19 cellular contexts compared by ENCODE assay signal in the genomic region with DNA sequence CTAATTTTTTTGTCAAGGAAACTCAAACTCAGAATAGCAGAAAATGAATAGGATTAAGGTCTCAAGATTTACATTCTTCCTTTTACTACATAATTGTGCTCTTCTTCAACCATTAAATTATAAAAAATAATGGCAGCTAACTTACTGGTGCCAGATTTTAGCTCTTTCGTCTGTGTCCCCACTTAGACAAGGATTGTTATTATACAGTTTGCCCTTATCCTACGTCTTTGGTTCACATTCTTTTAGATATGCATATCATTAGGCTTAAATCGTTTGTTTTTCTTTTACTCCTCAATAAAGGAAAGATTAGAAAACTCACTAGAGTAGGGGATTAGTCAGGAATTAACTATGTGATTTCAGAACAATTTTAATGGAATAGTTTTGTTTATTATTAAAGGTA.
A peak's percentile ranks its signal among the peaks of the same experiment; 100 is the strongest.
DNase-seq lines count a peak whose midpoint lies in the region; ATAC-seq and TF ChIP-seq lines count a peak whose summit lies in the region.
"Had no signal": no experiment of that assay in that cellular context is flagged by ENCODE, and none has a peak within 500 bp of the region (broad histone marks: within the 10 kb centered on the region; RNA-seq: fewer than 3 reads in every experiment).

No MANE protein-coding gene starts in this region.

- ATAC-seq in GM19395 (IDR thresholded peaks at IDR 0.05; ENCODE audit: unreplicated experiment), result no peak
- no peak for ATAC-seq in GM19328 (IDR thresholded peaks at IDR 0.05; ENCODE audit: unreplicated experiment)
- ATAC-seq: GM23338 had no signal

- H3K4me3 ChIP-seq in SK-N-MC (no peak overlapping the region), fibroblast of pulmonary artery (replicated peaks; ENCODE audit: low read depth, low read length) (no peak overlapping the region), osteoblast (ENCODE audit: insufficient read depth, low read length) (no peak overlapping the region)
- H3K4me3 ChIP-seq: GM23338 had no signal

- H3K9ac ChIP-seq in SK-N-MC (ENCODE audit: insufficient read length), result no peak overlapping the region

- DNase-seq in EH (ENCODE audit: low read depth) (peak; percentile 62), SK-N-MC (ENCODE audit: low read depth, low spot score) (no peak), fibroblast of pulmonary artery (ENCODE audit: low read depth) (peak; percentile 6), osteoblast (ENCODE audit: insufficient read length, low spot score, missing footprints) (peak; percentile 18), SKM-1 (lab: John Stamatoyannopoulos, UW; ENCODE audit: unreplicated experiment) (no peak)
- DNase-seq: ACHN; BE2C; C1 segment of cervical spinal cord; CD4-positive, CD25-positive, alpha-beta regulatory T cell; CD8-positive, alpha-beta memory T cell; COR-L47; DMS 273 treated with DMSO at 0.1 percent for 48 hours; DMS53; DND-41; GDM1; HCEC 1CT had no signal

- H3K9me3 ChIP-seq in SK-N-MC (ENCODE audit: low read depth, low read length) (no peaks in the 10 kb centered on the region), osteoblast (ENCODE audit: low read depth, low read length) (no peaks in the 10 kb centered on the region)
- H3K9me3 ChIP-seq: BE2C had no signal

- no peaks in the 10 kb centered on the region for H3K4me1 ChIP-seq in osteoblast (ENCODE audit: insufficient read depth, low read length)
- H3K4me1 ChIP-seq: BE2C had no signal

- H3K27me3 ChIP-seq in osteoblast (ENCODE audit: insufficient read depth, low read length), result no peaks in the 10 kb centered on the region
- H3K27me3 ChIP-seq: BE2C had no signal

- H3K36me3 ChIP-seq in SK-N-MC (ENCODE audit: insufficient read depth, low read length) (no peaks in the 10 kb centered on the region), osteoblast (ENCODE audit: insufficient read depth, low read length) (no peaks in the 10 kb centered on the region)

- H3K79me2 ChIP-seq in osteoblast (ENCODE audit: insufficient read depth, low read length), result no peaks in the 10 kb centered on the region

- no peak overlapping the region for H2AFZ ChIP-seq in osteoblast (ENCODE audit: low read length)
- H2AFZ ChIP-seq: GM23338 had no signal

- peak overlapping the region; percentile 31; the same call in 1 of the 2 replicates for H3K27ac ChIP-seq in SK-N-MC
- no peak overlapping the region for H3K27ac ChIP-seq in osteoblast (ENCODE audit: low read depth, low read length)

- H3K4me2 ChIP-seq in osteoblast (ENCODE audit: insufficient read depth, low read length), result no peak overlapping the region
- H3K4me2 ChIP-seq: GM23338 had no signal

- no peak for TF ChIP-seq CTCF in fibroblast of pulmonary artery (IDR thresholded peaks at IDR 0.05; ENCODE audit: low read length, missing control alignments)
- TF ChIP-seq CTCF in osteoblast (IDR thresholded peaks at IDR 0.05; ENCODE audit: extremely low read depth, low read depth, low read length), result no peak

- no peaks in the 10 kb centered on the region for H4K20me1 ChIP-seq in osteoblast (ENCODE audit: insufficient read depth, low read length)

Comparison
In these comparisons a context has a peak if more than half of its experiments do, and no peak if none do; other contexts are left out.
1. DNase-seq: peak in EH (single experiment), fibroblast of pulmonary artery (single experiment) and osteoblast (single experiment); none in SK-N-MC (single experiment) and SKM-1 (single experiment).